19 cellular contexts compared by ENCODE assay signal in genomic region chr9:12693141-12693540, GRCh38. TPM values are rescaled to one million over a fixed set of nuclear protein-coding genes. Genes with fewer than 3 reads are reported as not detected.
"Had no signal": no experiment of that assay in that cellular context is flagged by ENCODE, and none has a peak within 500 bp of the region (broad histone marks: within the 10 kb centered on the region; RNA-seq: fewer than 3 reads in every experiment).

TSS of gene TYRP1 (plus strand) at chr9:12693385. CDS start at chr9:12693997, 612 bp downstream.

- H3K27ac Mint-ChIP-seq: activated CD4-positive, alpha-beta memory T cell treated with anti-CD3 and anti-CD28 coated beads, Interleukin-2, amount 10 ng/mL, durations not matched to agents 7 days and 5 days; activated CD4-positive, alpha-beta T cell treated with anti-CD3 and anti-CD28 coated beads for 36 hours; activated naive CD8-positive, alpha-beta T cell treated with anti-CD3 and anti-CD28 coated beads, Interleukin-2, amount 10 ng/mL, durations not matched to agents 7 days and 5 days; memory B cell; natural killer cell had no signal

- DNase-seq: activated CD4-positive, alpha-beta memory T cell treated with anti-CD3 and anti-CD28 coated beads, Interleukin-2, amount 10 ng/mL, durations not matched to agents 7 days and 5 days; activated CD4-positive, alpha-beta T cell treated with anti-CD3 and anti-CD28 coated beads for 36 hours; activated CD8-positive, alpha-beta memory T cell treated with anti-CD3 and anti-CD28 coated beads, Interleukin-2, amount 50 U/mL, for 4 hours; activated naive CD8-positive, alpha-beta T cell treated with anti-CD3 and anti-CD28 coated beads, Interleukin-2, amount 10 ng/mL, durations not matched to agents 7 days and 5 days; activated T-cell treated with anti-CD3 and anti-CD28 coated beads, Interleukin-2, amount 50 U/mL, for 48 hours; brain microvascular endothelial cell; effector CD8-positive, alpha-beta T cell; foreskin keratinocyte; head of caudate nucleus; natural killer cell; nucleus accumbens; posterior cingulate gyrus; retina; small intestine; stimulated activated CD4-positive, alpha-beta T cell treated with anti-CD3 and anti-CD28 coated beads, Interleukin-4, amount 100 ng/mL, for 24 hours; stimulated activated naive CD4-positive, alpha-beta T cell had no signal

- H3K9me3 Mint-ChIP-seq: activated naive CD8-positive, alpha-beta T cell treated with anti-CD3 and anti-CD28 coated beads, Interleukin-2, amount 10 ng/mL, durations not matched to agents 7 days and 5 days; memory B cell had no signal

- H3K27me3 Mint-ChIP-seq: activated CD4-positive, alpha-beta memory T cell treated with anti-CD3 and anti-CD28 coated beads, Interleukin-2, amount 10 ng/mL, durations not matched to agents 7 days and 5 days; activated CD4-positive, alpha-beta T cell treated with anti-CD3 and anti-CD28 coated beads for 36 hours; activated naive CD8-positive, alpha-beta T cell treated with anti-CD3 and anti-CD28 coated beads, Interleukin-2, amount 10 ng/mL, durations not matched to agents 7 days and 5 days; memory B cell had no signal

- H3K36me3 ChIP-seq: brain microvascular endothelial cell, tibial nerve had no signal

- H3K4me3 ChIP-seq: tibial nerve had no signal

- H3K4me1 Mint-ChIP-seq: activated CD4-positive, alpha-beta memory T cell treated with anti-CD3 and anti-CD28 coated beads, Interleukin-2, amount 10 ng/mL, durations not matched to agents 7 days and 5 days; activated CD4-positive, alpha-beta T cell treated with anti-CD3 and anti-CD28 coated beads for 36 hours; activated naive CD8-positive, alpha-beta T cell treated with anti-CD3 and anti-CD28 coated beads, Interleukin-2, amount 10 ng/mL, durations not matched to agents 7 days and 5 days; memory B cell; natural killer cell had no signal

- H3K27ac ChIP-seq: brain microvascular endothelial cell, foreskin keratinocyte, tibial nerve had no signal

- H3K36me3 Mint-ChIP-seq: activated naive CD8-positive, alpha-beta T cell treated with anti-CD3 and anti-CD28 coated beads, Interleukin-2, amount 10 ng/mL, durations not matched to agents 7 days and 5 days; memory B cell had no signal

- ATAC-seq: activated CD4-positive, alpha-beta T cell treated with anti-CD3 and anti-CD28 coated beads for 36 hours; foreskin keratinocyte; natural killer cell had no signal

- H3K4me1 ChIP-seq: foreskin keratinocyte had no signal

- FAIRE-seq: small intestine had no signal

- H3K9me3 ChIP-seq: tibial nerve had no signal

- H3K4me3 Mint-ChIP-seq: activated CD4-positive, alpha-beta memory T cell treated with anti-CD3 and anti-CD28 coated beads, Interleukin-2, amount 10 ng/mL, durations not matched to agents 7 days and 5 days; activated CD4-positive, alpha-beta T cell treated with anti-CD3 and anti-CD28 coated beads for 36 hours; activated naive CD8-positive, alpha-beta T cell treated with anti-CD3 and anti-CD28 coated beads, Interleukin-2, amount 10 ng/mL, durations not matched to agents 7 days and 5 days; memory B cell; natural killer cell had no signal

- H3K27me3 ChIP-seq: brain microvascular endothelial cell, foreskin keratinocyte, tibial nerve had no signal

RNA-seq across cellular contexts. Expression of gene TYRP1, which starts in this region (rescaled TPM):
- total RNA-seq: activated CD4-positive, alpha-beta memory T cell treated with anti-CD3 and anti-CD28 coated beads, Interleukin-2, amount 10 ng/mL, durations not matched to agents 7 days and 5 days; activated CD4-positive, alpha-beta T cell treated with anti-CD3 and anti-CD28 coated beads for 36 hours; activated naive CD8-positive, alpha-beta T cell treated with anti-CD3 and anti-CD28 coated beads, Interleukin-2, amount 10 ng/mL, durations not matched to agents 7 days and 5 days; natural killer cell; T-helper 1 cell treated with Interleukin-12 subunit alpha and Interleukin-12 subunit beta and Interleukin-4 antibody, amounts not matched to agents 30 ng/mL and 1 ng/mL, for 36 hours; tibial nerve had no signal
